ENCODE assay signal across 8 cellular contexts in genomic region chr5:103258368-103258956, GRCh38. TPM values are rescaled to one million over a fixed set of nuclear protein-coding genes. Genes with fewer than 3 reads are reported as not detected.
DNase-seq lines count a peak whose midpoint lies in the region; ATAC-seq and TF ChIP-seq lines count a peak whose summit lies in the region.

Gene MACIR (plus strand): TSS chr5:103258763. CDS start chr5:103275920, 17,157 bp downstream.

- intact Hi-C loops in PC-9 (cut with micrococcal nuclease; ENCODE audit: unreplicated experiment) = loop anchor here (1.0 kb wide), 2 partner anchors 138 to 217 kb away; partner anchors contain the start of genes GIN1 and PPIP5K2

- H4K20me1 ChIP-seq in PC-9 (ENCODE audit: insufficient read depth) = no peaks in the 10 kb centered on the region

- ATAC-seq in GM21717 (IDR thresholded peaks at IDR 0.05; ENCODE audit: unreplicated experiment) = peak; percentile 89
- ATAC-seq in activated T-cell treated with anti-CD3 and anti-CD28 coated beads, Interleukin-2, amount 50 U/mL, for 4 hours = peak; percentile 86 to 87

- 0 out of 2 replicates have a peak, but pooled peaks cover 3% of the 10 kb centered on the region for H3K9me3 ChIP-seq in PC-9 (ENCODE audit: insufficient read depth, low read depth)

- H3K4me3 ChIP-seq in Jurkat, Clone E6-1 (ENCODE audit: low read length) = peak within 1 kb of the TSS; percentile 75
- H3K4me3 ChIP-seq in PC-9 (peak within 1 kb of the TSS; percentile 90), epithelial cell of proximal tubule (ENCODE audit: low read depth, low read length) (peak within 1 kb of the TSS; percentile 81)

- peak within 1 kb of the TSS; percentile 73 for H3K27ac ChIP-seq in PC-9

- H3K9me3 Mint-ChIP-seq in activated T-cell treated with anti-CD3 and anti-CD28 coated beads, Interleukin-2, amount 50 U/mL, for 4 hours = no peaks in the 10 kb centered on the region

- no peaks in the 10 kb centered on the region for H3K36me3 Mint-ChIP-seq in activated T-cell treated with anti-CD3 and anti-CD28 coated beads, Interleukin-2, amount 50 U/mL, for 4 hours (ENCODE audit: insufficient read depth)

- DNase-seq in DMS53 (lab: John Stamatoyannopoulos, UW) (peak; percentile 98), PC-9 (peak; percentile 93 to 97), epithelial cell of proximal tubule (ENCODE audit: low read depth) (peak; percentile 63), mucosa of gallbladder (ENCODE audit: low spot score) (peak; percentile 96)
- peak; percentile 93 for DNase-seq in Jurkat, Clone E6-1 (ENCODE audit: low read depth, low spot score)
- peak; percentile 90 for DNase-seq in activated T-cell treated with anti-CD3 and anti-CD28 coated beads, Interleukin-2, amount 50 U/mL, for 4 hours
- DNase-seq in stimulated activated CD8-positive, alpha-beta memory T cell treated with anti-CD3 and anti-CD28 coated beads, Interleukin-4, amount 100 ng/mL, for 24 hours (ENCODE audit: low read depth) = peak; percentile 88

- TF ChIP-seq CTCF in PC-9 (conservative IDR thresholded peaks at IDR 0.05) = no peak
- no peak for TF ChIP-seq CTCF in epithelial cell of proximal tubule (conservative IDR thresholded peaks at IDR 0.05; ENCODE audit: low read depth, low read length)

- H3K9me2 ChIP-seq in PC-9 (ENCODE audit: insufficient read depth) = no peaks in the 10 kb centered on the region

- POLR2A ChIA-PET in PC-9 (lab: Charles Lee; ENCODE audit: unreplicated experiment) = interaction anchor here (0.5 to 0.8 kb wide), 15 partner anchors 8 to 503 kb away, joined by 3 to 29 read pairs (median 6); partner anchors contain the start of gene GIN1

- H3K4me2 ChIP-seq in PC-9 = peak within 1 kb of the TSS; percentile 85

- H2AFZ ChIP-seq in PC-9 = peak within 1 kb of the TSS; percentile 88

- no peaks in the 10 kb centered on the region for H3K27me3 ChIP-seq in PC-9 (ENCODE audit: insufficient read depth, low read depth)

- H3K27me3 Mint-ChIP-seq in activated T-cell treated with anti-CD3 and anti-CD28 coated beads, Interleukin-2, amount 50 U/mL, for 4 hours (ENCODE audit: low read depth) = peaks cover 15% of the 10 kb centered on the region

- no TSS peak for BruUV-seq in PC-9 (replicated peaks; lab: Mats Ljungman, UMichigan)

- CTCF ChIA-PET in PC-9 (lab: Charles Lee) = interaction anchor here (0.6 to 1.0 kb wide), 5 partner anchors 189 to 1911 kb away, joined by 3 to 14 read pairs (median 4); no protein-coding TSS in a partner anchor

- peak within 1 kb of the TSS; percentile 91 for H3K4me3 Mint-ChIP-seq in activated T-cell treated with anti-CD3 and anti-CD28 coated beads, Interleukin-2, amount 50 U/mL, for 4 hours

- peaks cover 19% of the 10 kb centered on the region for H3K4me1 Mint-ChIP-seq in activated T-cell treated with anti-CD3 and anti-CD28 coated beads, Interleukin-2, amount 50 U/mL, for 4 hours (ENCODE audit: low read depth)

- H3K4me1 ChIP-seq in PC-9 (replicated peaks; ENCODE audit: insufficient read depth) = peaks cover 34% of the 10 kb centered on the region

- no peaks in the 10 kb centered on the region for H3F3A ChIP-seq in PC-9 (ENCODE audit: insufficient read depth, low read depth)

- peaks cover 43% of the 10 kb centered on the region for H3K79me2 ChIP-seq in PC-9 (ENCODE audit: low read depth)

- peaks cover 3% of the 10 kb centered on the region; the same call in 1 of the 2 replicates for H3K36me3 ChIP-seq in PC-9 (ENCODE audit: low read depth)

RNA-seq across cellular contexts. Expression of gene MACIR, which starts in this region (rescaled TPM):
- 12.1 TPM for polyA plus RNA-seq in Jurkat, Clone E6-1 (2012; ENCODE audit: insufficient read depth, insufficient read length)
- 21.0 and 28.4 TPM in 2 replicates for total RNA-seq in PC-9 (2021)
- total RNA-seq in activated T-cell treated with anti-CD3 and anti-CD28 coated beads, Interleukin-2, amount 50 U/mL, for 4 hours = 10 to 100 TPM in 1 of 3 donors, 1 to 10 TPM in 2; 8.2 to 10.4 (median 9.3) TPM
- 10.8 and 11.9 TPM in 2 replicates for total RNA-seq in epithelial cell of proximal tubule
- 13.0 TPM for total RNA-seq in mucosa of gallbladder

Comparison
In these comparisons a context has a peak if more than half of its experiments do, and no peak if none do; other contexts are left out.
1. Peak in every context shown above with its lines: DNase-seq, ATAC-seq, H3K4me3 ChIP-seq and H3K27ac ChIP-seq.